In the genomic region with DNA sequence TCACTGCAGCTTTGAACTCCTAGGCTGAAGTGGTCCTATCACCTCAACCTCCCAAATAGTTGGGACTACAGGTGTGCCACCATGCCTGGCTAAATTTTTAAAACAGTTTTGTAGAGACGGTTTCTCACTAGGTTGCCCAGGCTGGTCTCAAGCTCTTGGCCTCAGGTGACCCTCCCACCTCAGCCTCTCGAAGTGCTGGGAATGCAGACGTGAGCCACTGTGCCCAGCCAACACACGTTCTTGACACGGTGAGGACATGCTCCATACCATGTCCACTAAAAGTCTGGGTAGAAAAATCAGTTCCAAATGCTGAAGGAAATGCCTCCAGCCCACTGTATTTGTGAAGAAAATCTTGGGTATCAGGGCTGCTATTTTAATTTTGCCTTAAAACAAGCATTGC, we compare ENCODE assay signal across 28 cellular contexts.
"Had no signal": no experiment of that assay in that cellular context is flagged by ENCODE, and none has a peak within 500 bp of the region (broad histone marks: within the 10 kb centered on the region; RNA-seq: fewer than 3 reads in every experiment).

No MANE protein-coding gene starts in this region.

- FAIRE-seq: endometrium, kidney had no signal

- H3K4me1 ChIP-seq: colonic mucosa, gastrocnemius medialis had no signal

- H3K27me3 ChIP-seq: colonic mucosa, esophagus squamous epithelium, gastrocnemius medialis, heart left ventricle, hepatocyte had no signal

- H3K9me3 ChIP-seq: colonic mucosa, esophagus squamous epithelium, gastrocnemius medialis, heart left ventricle had no signal

- H3K27ac ChIP-seq: colonic mucosa, epithelial cell of prostate, esophagus squamous epithelium, gastrocnemius medialis, heart left ventricle, hepatocyte had no signal

- ATAC-seq: effector memory CD8-positive, alpha-beta T cell; esophagus mucosa; gastrocnemius medialis; heart left ventricle; left colon; left lobe of liver had no signal

- DNase-seq: cerebellar nuclear complex; colonic mucosa; cortex of kidney; effector CD8-positive, alpha-beta T cell; effector memory CD8-positive, alpha-beta T cell; endodermal cell; erythroblast; esophagus squamous epithelium; foreskin fibroblast; foreskin melanocyte; gastrocnemius medialis; glutamatergic neuron; heart left ventricle; hypothalamus; immature natural killer cell; islet precursor cell; kidney; kidney glomerular epithelial cell; left colon; mammary epithelial cell; mesendoderm; midbrain had no signal

- H3K4me3 ChIP-seq: colonic mucosa, esophagus squamous epithelium, gastrocnemius medialis, heart left ventricle, hepatocyte, lung had no signal

- H3K36me3 ChIP-seq: colonic mucosa had no signal
